22 cellular contexts compared by ENCODE assay signal in the genomic region with DNA sequence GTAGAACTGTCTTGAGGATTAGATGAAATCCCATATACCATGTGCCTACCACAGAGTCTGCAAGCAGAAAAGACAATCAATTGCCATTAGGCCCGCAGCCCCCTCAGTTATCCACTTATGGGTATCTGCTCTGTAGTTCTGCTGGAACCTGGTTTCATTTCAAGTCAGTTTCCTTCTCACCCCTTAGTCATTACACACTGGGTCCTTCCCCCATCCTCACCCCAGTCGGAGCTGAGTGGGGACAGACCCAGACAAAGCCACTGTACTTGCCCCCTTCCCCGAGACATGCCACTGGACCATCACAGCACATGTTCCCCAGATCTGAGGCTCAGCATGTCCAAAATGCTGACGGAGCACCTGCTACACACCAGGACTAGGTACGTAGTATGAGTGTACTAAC. TPM values are rescaled to one million over a fixed set of nuclear protein-coding genes. Genes with fewer than 3 reads are reported as not detected.
DNase-seq lines count a peak whose midpoint lies in the region; ATAC-seq and TF ChIP-seq lines count a peak whose summit lies in the region.
"Had no signal": no experiment of that assay in that cellular context is flagged by ENCODE, and none has a peak within 500 bp of the region (broad histone marks: within the 10 kb centered on the region; RNA-seq: fewer than 3 reads in every experiment).

No MANE protein-coding gene starts in this region.

- no peaks in the 10 kb centered on the region for H3K9me3 Mint-ChIP-seq in T-helper 2 cell treated with Interferon-gamma antibody and Interleukin-4, amounts not matched to agents 5 μg/mL and 100 μg/mL, for 36 hours
- H3K9me3 Mint-ChIP-seq: activated CD4-positive, alpha-beta T cell treated with anti-CD3 and anti-CD28 coated beads, Interleukin-2, amount 10 ng/mL, durations not matched to agents 7 days and 5 days; activated T-helper 1 cell treated with anti-CD3 and anti-CD28 coated beads, Interleukin-12 subunit alpha, Interleukin-12 subunit beta, Interleukin-2, Interleukin-4 antibody, amounts not matched to agents 30 ng/mL and 10 ng/mL and 1 ng/mL, durations not matched to agents 14 hours and 24 hours and 36 hours had no signal

- peaks cover 8% of the 10 kb centered on the region for H3K27me3 Mint-ChIP-seq in T-helper 2 cell treated with Interferon-gamma antibody and Interleukin-4, amounts not matched to agents 5 μg/mL and 100 μg/mL, for 36 hours (ENCODE audit: low read depth)
- H3K27me3 Mint-ChIP-seq: activated CD4-positive, alpha-beta T cell treated with anti-CD3 and anti-CD28 coated beads, Interleukin-2, amount 10 ng/mL, durations not matched to agents 7 days and 5 days had no signal

- TF ChIP-seq CTCF in GM06990 (IDR thresholded peaks at IDR 0.05; ENCODE audit: insufficient read depth, low read length, poor library complexity, severe bottlenecking) = no peak

- H3K27ac ChIP-seq in BLaER1 treated with 17β-estradiol and CSF1 and Interleukin-3, amounts not matched to agents 10 nM and 100 nM = peak overlapping the region in 4 of 11 experiments; percentile 75 to 83 (median 79); a peak in 6 of 22 replicates
- H3K27ac ChIP-seq in esophagus (ENCODE audit: low read depth in 2 of 2, low read length in 1 of 2) = peak overlapping the region; percentile 84 to 98
- H3K27ac ChIP-seq: breast epithelium, lower lobe of right lung, neutrophil, thyroid gland had no signal

- H3K27me3 ChIP-seq in BLaER1 treated with 17β-estradiol and CSF1 and Interleukin-3, amounts not matched to agents 10 nM and 100 nM = no peaks in the 10 kb centered on the region
- H3K27me3 ChIP-seq in GM06990 (replicated peaks; ENCODE audit: control insufficient read depth, insufficient read depth, low read length) = no peaks in the 10 kb centered on the region
- H3K27me3 ChIP-seq in esophagus (ENCODE audit: control insufficient read depth in 1 of 2, insufficient read depth in 2 of 2, low read length in 2 of 2) = no peaks in the 10 kb centered on the region
- H3K27me3 ChIP-seq: thyroid gland had no signal

- no peak overlapping the region for H3K4me3 ChIP-seq in BLaER1 treated with 17β-estradiol and CSF1 and Interleukin-3, amounts not matched to agents 10 nM and 100 nM
- no peak overlapping the region for H3K4me3 ChIP-seq in GM06990 (replicated peaks; ENCODE audit: low read depth, low read length)
- no peak overlapping the region for H3K4me3 ChIP-seq in esophagus (ENCODE audit: low read depth in 1 of 2, low read length in 2 of 2)
- H3K4me3 ChIP-seq: breast epithelium, lower lobe of right lung, thyroid gland had no signal

- H3K4me2 ChIP-seq in BLaER1 treated with 17β-estradiol and CSF1 and Interleukin-3, amounts not matched to agents 10 nM and 100 nM = peak overlapping the region; percentile 79 to 96 (median 88)

- CTCF ChIA-PET in HEK293T (lab: Yijun Ruan, JAX) = no interaction called here

- DNase-seq in GM06990 (ENCODE audit: extremely low read depth, insufficient read length) (peak; percentile 46), HEK293T (ENCODE audit: extremely low spot score) (no peak)
- no peak for DNase-seq in T-helper 2 cell treated with Interferon-gamma antibody and Interleukin-4, amounts not matched to agents 5 μg/mL and 100 μg/mL, for 36 hours (ENCODE audit: low spot score)
- DNase-seq: activated CD4-positive, alpha-beta T cell treated with anti-CD3 and anti-CD28 coated beads, Interleukin-2, amount 10 ng/mL, durations not matched to agents 7 days and 5 days; COR-L47; cortex of kidney; foreskin fibroblast; Kasumi-1; lower lobe of right lung; NCI-H1092; NCI-H2029 treated with DMSO at 0.1 percent for 48 hours; NCI-H510A; stimulated activated CD4-positive, alpha-beta T cell treated with anti-CD3 and anti-CD28 coated beads, Interleukin-12 subunit alpha, Interleukin-12 subunit beta, amount 100 ng/mL, for 4 hours; thyroid gland had no signal

- no peaks in the 10 kb centered on the region for H3K36me3 Mint-ChIP-seq in T-helper 2 cell treated with Interferon-gamma antibody and Interleukin-4, amounts not matched to agents 5 μg/mL and 100 μg/mL, for 36 hours (ENCODE audit: low read depth)

- H3K4me1 ChIP-seq in BLaER1 treated with 17β-estradiol and CSF1 and Interleukin-3, amounts not matched to agents 10 nM and 100 nM = peaks cover 45 to 61% (median 54%) of the 10 kb centered on the region in 10 experiments
- H3K4me1 ChIP-seq in esophagus (ENCODE audit: control insufficient read depth in 2 of 2, insufficient read depth in 2 of 2, low read length in 1 of 2) = peaks cover 0 to 21% of the 10 kb centered on the region in 2 donors
- H3K4me1 ChIP-seq: breast epithelium, lower lobe of right lung, thyroid gland had no signal

- H3K4me3 Mint-ChIP-seq in T-helper 2 cell treated with Interferon-gamma antibody and Interleukin-4, amounts not matched to agents 5 μg/mL and 100 μg/mL, for 36 hours = no peak overlapping the region
- H3K4me3 Mint-ChIP-seq: activated CD4-positive, alpha-beta T cell treated with anti-CD3 and anti-CD28 coated beads, Interleukin-2, amount 10 ng/mL, durations not matched to agents 7 days and 5 days; activated T-helper 1 cell treated with anti-CD3 and anti-CD28 coated beads, Interleukin-12 subunit alpha, Interleukin-12 subunit beta, Interleukin-2, Interleukin-4 antibody, amounts not matched to agents 30 ng/mL and 10 ng/mL and 1 ng/mL, durations not matched to agents 14 hours and 24 hours and 36 hours had no signal

- no peak overlapping the region for H3K27ac Mint-ChIP-seq in T-helper 2 cell treated with Interferon-gamma antibody and Interleukin-4, amounts not matched to agents 5 μg/mL and 100 μg/mL, for 36 hours
- H3K27ac Mint-ChIP-seq: activated CD4-positive, alpha-beta T cell treated with anti-CD3 and anti-CD28 coated beads, Interleukin-2, amount 10 ng/mL, durations not matched to agents 7 days and 5 days; activated T-helper 1 cell treated with anti-CD3 and anti-CD28 coated beads, Interleukin-12 subunit alpha, Interleukin-12 subunit beta, Interleukin-2, Interleukin-4 antibody, amounts not matched to agents 30 ng/mL and 10 ng/mL and 1 ng/mL, durations not matched to agents 14 hours and 24 hours and 36 hours had no signal

- H3K4me1 Mint-ChIP-seq in T-helper 2 cell treated with Interferon-gamma antibody and Interleukin-4, amounts not matched to agents 5 μg/mL and 100 μg/mL, for 36 hours (ENCODE audit: low read depth) = peaks cover 10% of the 10 kb centered on the region

- no peaks in the 10 kb centered on the region for H4K20me1 ChIP-seq in BLaER1 treated with 17β-estradiol and CSF1 and Interleukin-3, amounts not matched to agents 10 nM and 100 nM

- peaks cover 0 to 19% (median 0%) of the 10 kb centered on the region in 11 experiments; a peak in 5 of 22 replicates for H3K9me3 ChIP-seq in BLaER1 treated with 17β-estradiol and CSF1 and Interleukin-3, amounts not matched to agents 10 nM and 100 nM (replicated peaks in 1 of 11)
- no peaks in the 10 kb centered on the region for H3K9me3 ChIP-seq in esophagus (ENCODE audit: control insufficient read depth in 2 of 2, insufficient read depth in 1 of 2, low read depth in 1 of 2, low read length in 1 of 2)
- H3K9me3 ChIP-seq: breast epithelium, lower lobe of right lung, neutrophil, thyroid gland had no signal

- H3K9ac ChIP-seq in BLaER1 treated with 17β-estradiol and CSF1 and Interleukin-3, amounts not matched to agents 10 nM and 100 nM = peak overlapping the region in 3 of 11 experiments; percentile 59 to 69 (median 69); a peak in 3 of 22 replicates

- WGBS in esophagus, 2 donors = 79 to 83% methylated on average over 5 of the region's 5 CpGs

- ATAC-seq in GM21786 (IDR thresholded peaks at IDR 0.05; ENCODE audit: unreplicated experiment) = peak; percentile 45
- ATAC-seq in HG03025 (IDR thresholded peaks at IDR 0.05; ENCODE audit: low FRiP score, unreplicated experiment) = no peak
- ATAC-seq: lower lobe of right lung had no signal

- POLR2A ChIA-PET in HEK293T (lab: Yijun Ruan, JAX) = no interaction called here

- no peaks in the 10 kb centered on the region for H3K36me3 ChIP-seq in BLaER1 treated with 17β-estradiol and CSF1 and Interleukin-3, amounts not matched to agents 10 nM and 100 nM
- H3K36me3 ChIP-seq in GM06990 (ENCODE audit: control insufficient read depth, insufficient read depth, low read length) (no peaks in the 10 kb centered on the region), esophagus (ENCODE audit: control insufficient read depth in 2 of 2, insufficient read depth in 2 of 2, low read length in 1 of 2) (no peaks in the 10 kb centered on the region)
- H3K36me3 ChIP-seq: breast epithelium, lower lobe of right lung, neutrophil, thyroid gland had no signal

TF ChIP-seq in HEK293T, 16 proteins besides CTCF, POLR2A, EP300 and RAD21:
- TF ChIP-seq FOXA1 (IDR thresholded peaks at IDR 0.05) (no peak), SP1 (IDR thresholded peaks at IDR 0.05) (no peak), ELF4 (IDR thresholded peaks at IDR 0.05) (no peak), ARNT (IDR thresholded peaks at IDR 0.05) (no peak), ZNF384 (IDR thresholded peaks at IDR 0.05) (no peak), SUZ12 (IDR thresholded peaks at IDR 0.05) (no peak), FOXK2 (IDR thresholded peaks at IDR 0.05) (no peak), LEF1 (IDR thresholded peaks at IDR 0.05; ENCODE audit: borderline replicate concordance) (no peak), TARDBP (IDR thresholded peaks at IDR 0.05) (no peak), FOXM1 (IDR thresholded peaks at IDR 0.05; ENCODE audit: borderline replicate concordance) (no peak), HDGF (IDR thresholded peaks at IDR 0.05; ENCODE audit: borderline replicate concordance) (no peak), BHLHE40 (IDR thresholded peaks at IDR 0.05; ENCODE audit: borderline replicate concordance) (no peak), NFRKB (IDR thresholded peaks at IDR 0.05) (no peak), L3MBTL2 (conservative IDR thresholded peaks at IDR 0.05) (no peak), CTBP1 (IDR thresholded peaks at IDR 0.05; ENCODE audit: borderline replicate concordance) (no peak)
- TF ChIP-seq, protein P1, sequence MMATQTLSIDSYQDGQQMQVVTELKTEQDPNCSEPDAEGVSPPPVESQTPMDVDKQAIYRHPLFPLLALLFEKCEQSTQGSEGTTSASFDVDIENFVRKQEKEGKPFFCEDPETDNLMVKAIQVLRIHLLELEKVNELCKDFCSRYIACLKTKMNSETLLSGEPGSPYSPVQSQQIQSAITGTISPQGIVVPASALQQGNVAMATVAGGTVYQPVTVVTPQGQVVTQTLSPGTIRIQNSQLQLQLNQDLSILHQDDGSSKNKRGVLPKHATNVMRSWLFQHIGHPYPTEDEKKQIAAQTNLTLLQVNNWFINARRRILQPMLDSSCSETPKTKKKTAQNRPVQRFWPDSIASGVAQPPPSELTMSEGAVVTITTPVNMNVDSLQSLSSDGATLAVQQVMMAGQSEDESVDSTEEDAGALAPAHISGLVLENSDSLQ (IDR thresholded peaks at IDR 0.05) = no peak

RNA-seq across cellular contexts. Expression of a gene that starts 21.2 kb away (rescaled TPM):
- 10 to 100 TPM in 1 of 2 donors, 1 to 10 TPM in 1; 9.9 to 21.5 TPM for polyA plus RNA-seq in esophagus
- polyA plus RNA-seq: adipose tissue had no signal

RNA-seq across cellular contexts. Expression of a gene that starts 32.0 kb away (rescaled TPM):
- polyA plus RNA-seq in esophagus = under 1 TPM in 1 of 2 donors, not detected in 1; 0.28 TPM
- polyA plus RNA-seq: adipose tissue had no signal

RNA-seq across cellular contexts. Expression of a gene that starts 57.1 kb away (rescaled TPM):
- polyA plus RNA-seq in esophagus = 1 to 10 TPM; 3.1 to 3.3 TPM
- polyA plus RNA-seq: adipose tissue had no signal
